8 cellular contexts compared by ENCODE assay signal in genomic region chr6:156988276-156989158, GRCh38.
DNase-seq lines count a peak whose midpoint lies in the region; ATAC-seq, FAIRE-seq and TF ChIP-seq lines count a peak whose summit lies in the region.

No MANE protein-coding gene starts in this region.

- no peak overlapping the region for H3K4me3 Mint-ChIP-seq in chondrocyte (ENCODE audit: unreplicated experiment)

- H3K9me3 ChIP-seq in mesodermal cell (ENCODE audit: control insufficient read depth, low read length): no peaks in the 10 kb centered on the region

- peak; percentile 7 for DNase-seq in CD1c-positive myeloid dendritic cell (ENCODE audit: extremely low spot score)
- peak; percentile 20 for DNase-seq in SK-N-DZ (ENCODE audit: low spot score)
- no peak for DNase-seq in chondrocyte (ENCODE audit: low spot score)
- DNase-seq in caudate nucleus (lab: John Stamatoyannopoulos, UW): no peak
- no peak for DNase-seq in urothelium cell line (ENCODE audit: low spot score)

- WGBS in mesodermal cell (ENCODE audit: insufficient coverage in 2 of 2), 2 experiments: 61 to 93% methylated on average over 3 to 4 of the region's 6 CpGs

- ATAC-seq in GM19025 (IDR thresholded peaks at IDR 0.05; ENCODE audit: low read depth, unreplicated experiment) (peak; percentile 65), HG03095 (IDR thresholded peaks at IDR 0.05; ENCODE audit: unreplicated experiment) (peak; percentile 73)

- TF ChIP-seq CTCF in chondrocyte (IDR thresholded peaks at IDR 0.05): no peak

- H3K4me1 Mint-ChIP-seq in chondrocyte (ENCODE audit: low read depth): peaks cover 40% of the 10 kb centered on the region

- H3K27ac ChIP-seq in mesodermal cell (ENCODE audit: low read depth, low read length, severe bottlenecking) (peak overlapping the region; percentile 58), caudate nucleus (ENCODE audit: low read depth, low read length) (no peak overlapping the region)

- no peaks in the 10 kb centered on the region for H3K36me3 Mint-ChIP-seq in chondrocyte (ENCODE audit: low read depth)

- no peaks in the 10 kb centered on the region for H3K27me3 Mint-ChIP-seq in chondrocyte (ENCODE audit: low read depth)

- no peaks in the 10 kb centered on the region for H3K9me3 Mint-ChIP-seq in chondrocyte (ENCODE audit: low read depth)

- no peak overlapping the region for H3K4me3 ChIP-seq in mesodermal cell (ENCODE audit: extremely low read depth, insufficient read depth, low read length, poor library complexity, severe bottlenecking)

- peaks cover 23% of the 10 kb centered on the region for H3K4me1 ChIP-seq in mesodermal cell (ENCODE audit: control insufficient read depth, insufficient read depth, low read length, poor library complexity, severe bottlenecking)

- no peak overlapping the region for H3K27ac Mint-ChIP-seq in chondrocyte (ENCODE audit: unreplicated experiment)

- H3K36me3 ChIP-seq in mesodermal cell (ENCODE audit: control insufficient read depth, insufficient read depth, low read length): no peaks in the 10 kb centered on the region

- FAIRE-seq in urothelium cell line (lab: Jason Lieb, UNC): no peak

Comparison
In these comparisons a context has a peak if more than half of its experiments do, and no peak if none do; other contexts are left out.
1. DNase-seq: peak in CD1c-positive myeloid dendritic cell (single experiment) and SK-N-DZ (single experiment); none in chondrocyte (single experiment), caudate nucleus (0 of 61) and urothelium cell line (single experiment).